ENCODE assay signal across 1 cellular context in genomic region chr21:38440746-38441145, GRCh38.
TF ChIP-seq lines count a peak whose summit lies in the region.

No MANE protein-coding gene starts in this region.

TF ChIP-seq in K562, 482 proteins besides CTCF, POLR2A, EP300 and RAD21:
- TF ChIP-seq NR3C1 (CRISPR knock-in tag; IDR thresholded peaks at IDR 0.05), result no peak
- TF ChIP-seq BRCA1 (IDR thresholded peaks at IDR 0.05), result no peak
- TF ChIP-seq BRCA1 (CRISPR knock-in tag; IDR thresholded peaks at IDR 0.05), result no peak
- peak; percentile 62 for TF ChIP-seq ZNF316 (IDR thresholded peaks at IDR 0.05)
- TF ChIP-seq MAFF (IDR thresholded peaks at IDR 0.05; ENCODE audit: low read length), result peak; percentile 22; the same call in 1 of the 2 replicates
- no peak for TF ChIP-seq ZNF668 (CRISPR knock-in tag; IDR thresholded peaks at IDR 0.05)
- peak; percentile 63; the same call in 1 of the 2 replicates for TF ChIP-seq C11orf30 (IDR thresholded peaks at IDR 0.05; ENCODE audit: low read depth)
- no peak for TF ChIP-seq ZNF174 (CRISPR knock-in tag; IDR thresholded peaks at IDR 0.05)
- TF ChIP-seq NFE2 (IDR thresholded peaks at IDR 0.05; ENCODE audit: low read depth), result peak; percentile 78
- TF ChIP-seq MAFG (tag; conservative IDR thresholded peaks at IDR 0.05), result peak; percentile 73
- TF ChIP-seq ZNF384 (IDR thresholded peaks at IDR 0.05; ENCODE audit: low read depth, low read length), result peak; percentile 82
